15 cellular contexts compared by ENCODE assay signal in the genomic region with DNA sequence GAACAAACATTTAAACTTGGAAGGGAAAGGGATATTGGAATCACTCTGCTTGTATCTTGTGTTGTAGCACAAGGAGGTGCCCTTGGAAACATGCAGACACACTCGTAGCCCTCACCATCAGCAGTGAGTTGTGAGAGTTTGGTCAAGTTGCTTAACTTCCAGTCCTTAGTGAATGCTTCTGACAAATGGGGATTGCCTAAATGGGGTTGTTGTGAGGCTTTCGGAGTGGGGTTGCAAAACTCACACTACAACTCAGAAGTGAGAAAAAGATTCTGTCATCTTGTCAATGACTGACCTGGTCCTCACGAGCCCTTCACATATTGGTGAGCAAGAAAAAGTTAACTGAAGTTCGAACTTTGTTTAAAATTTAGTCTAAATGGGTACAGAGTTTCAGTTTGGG. TPM values are rescaled to one million over a fixed set of nuclear protein-coding genes. Genes with fewer than 3 reads are reported as not detected.
DNase-seq lines count a peak whose midpoint lies in the region; ATAC-seq and TF ChIP-seq lines count a peak whose summit lies in the region.
"Had no signal": no experiment of that assay in that cellular context is flagged by ENCODE, and none has a peak within 500 bp of the region (broad histone marks: within the 10 kb centered on the region; RNA-seq: fewer than 3 reads in every experiment).

No MANE protein-coding gene starts in this region.

- no peak overlapping the region for H2AFZ ChIP-seq in osteoblast (ENCODE audit: low read length)

- in situ Hi-C loops in brain microvascular endothelial cell (cut with HindIII; ENCODE audit: low pct_ligation_motif_present, low sequenced_read_pairs), result no loop called here

- DNase-seq in CD1c-positive myeloid dendritic cell (ENCODE audit: extremely low spot score) (peak; percentile 74), NB4 (ENCODE audit: low read depth) (peak; percentile 63), brain microvascular endothelial cell (no peak), osteoblast (ENCODE audit: insufficient read length, low spot score, missing footprints) (no peak), AG08396 (ENCODE audit: low spot score) (no peak), GM19238 (ENCODE audit: insufficient read length, low spot score) (no peak)
- DNase-seq: CD4-positive, alpha-beta T cell; DND-41; effector CD8-positive, alpha-beta T cell; NCI-H2081; NCI-H524; RPMI8226; T-helper 17 cell had no signal

- H3K4me1 ChIP-seq in osteoblast (ENCODE audit: insufficient read depth, low read length), result peaks cover 16% of the 10 kb centered on the region
- H3K4me1 ChIP-seq: right atrium auricular region had no signal

- H3K27me3 ChIP-seq in brain microvascular endothelial cell (replicated peaks), result no peaks in the 10 kb centered on the region
- no peaks in the 10 kb centered on the region for H3K27me3 ChIP-seq in osteoblast (ENCODE audit: insufficient read depth, low read length)
- H3K27me3 ChIP-seq: right atrium auricular region had no signal

- no peaks in the 10 kb centered on the region for H3K36me3 ChIP-seq in brain microvascular endothelial cell (replicated peaks)
- no peaks in the 10 kb centered on the region for H3K36me3 ChIP-seq in osteoblast (ENCODE audit: insufficient read depth, low read length)
- H3K36me3 ChIP-seq: right atrium auricular region had no signal

- H3K79me2 ChIP-seq in osteoblast (ENCODE audit: insufficient read depth, low read length), result no peaks in the 10 kb centered on the region

- H3K4me3 ChIP-seq in NB4 (ENCODE audit: low read depth, low read length) (no peak overlapping the region), brain microvascular endothelial cell (ENCODE audit: low read depth, low read length) (no peak overlapping the region), osteoblast (ENCODE audit: insufficient read depth, low read length) (no peak overlapping the region)
- H3K4me3 ChIP-seq: right atrium auricular region had no signal

- no peak overlapping the region for H3K4me2 ChIP-seq in osteoblast (ENCODE audit: insufficient read depth, low read length)

- ATAC-seq in HG03378 (IDR thresholded peaks at IDR 0.05; ENCODE audit: unreplicated experiment), result no peak

- H3K27ac ChIP-seq in brain microvascular endothelial cell, result peak overlapping the region; percentile 91
- H3K27ac ChIP-seq in osteoblast (ENCODE audit: low read depth, low read length), result peak overlapping the region; percentile 98
- H3K27ac ChIP-seq: right atrium auricular region had no signal

- no peak for TF ChIP-seq POLR2A in NB4 (IDR thresholded peaks at IDR 0.05; ENCODE audit: extremely low read depth, insufficient read length)

- H4K20me1 ChIP-seq in osteoblast (ENCODE audit: insufficient read depth, low read length), result no peaks in the 10 kb centered on the region

- TF ChIP-seq CTCF in NB4 (IDR thresholded peaks at IDR 0.05; ENCODE audit: low read depth, low read length) (no peak), brain microvascular endothelial cell (IDR thresholded peaks at IDR 0.05; ENCODE audit: low read depth, low read length, missing control alignments) (no peak), osteoblast (IDR thresholded peaks at IDR 0.05; ENCODE audit: extremely low read depth, low read depth, low read length) (no peak)

- no peaks in the 10 kb centered on the region for H3K9me3 ChIP-seq in osteoblast (ENCODE audit: low read depth, low read length)
- H3K9me3 ChIP-seq: right atrium auricular region had no signal

RNA-seq across cellular contexts. Expression of a gene that starts 29.0 kb away (rescaled TPM):
- total RNA-seq in osteoblast, result 42.3 and 44.5 TPM in 2 replicates

Comparison
In these comparisons a context has a peak if more than half of its experiments do, and no peak if none do; other contexts are left out.
1. DNase-seq: peak in CD1c-positive myeloid dendritic cell (single experiment) and NB4 (single experiment); none in brain microvascular endothelial cell (single experiment), osteoblast (single experiment), AG08396 (single experiment) and GM19238 (single experiment).